1 cellular context compared by ENCODE assay signal in the genomic region with DNA sequence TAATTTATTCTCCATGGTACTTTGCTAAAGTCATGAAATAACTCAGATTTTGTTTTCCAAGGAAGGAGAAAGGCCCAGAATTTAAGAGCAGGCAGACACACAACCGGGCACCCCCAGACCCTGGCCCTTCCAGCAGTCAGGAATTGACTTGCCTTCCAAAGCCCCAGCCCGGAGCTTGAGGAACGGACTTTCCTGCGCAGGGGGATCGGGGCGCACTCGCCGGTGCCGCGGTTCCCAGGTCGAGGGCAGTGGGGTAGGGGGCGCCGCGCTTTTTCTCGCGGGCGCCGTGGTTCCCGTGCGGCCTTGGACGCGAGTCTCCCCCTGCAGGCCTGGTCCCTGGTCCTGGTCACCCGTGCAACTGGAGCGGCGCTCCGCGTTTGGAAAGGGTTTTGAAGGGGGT.
TF ChIP-seq lines count a peak whose summit lies in the region.

No MANE protein-coding gene starts in this region.

TF ChIP-seq in K562, 482 proteins besides CTCF, POLR2A, EP300 and RAD21 (continued from another document):
- TF ChIP-seq, protein P1, sequence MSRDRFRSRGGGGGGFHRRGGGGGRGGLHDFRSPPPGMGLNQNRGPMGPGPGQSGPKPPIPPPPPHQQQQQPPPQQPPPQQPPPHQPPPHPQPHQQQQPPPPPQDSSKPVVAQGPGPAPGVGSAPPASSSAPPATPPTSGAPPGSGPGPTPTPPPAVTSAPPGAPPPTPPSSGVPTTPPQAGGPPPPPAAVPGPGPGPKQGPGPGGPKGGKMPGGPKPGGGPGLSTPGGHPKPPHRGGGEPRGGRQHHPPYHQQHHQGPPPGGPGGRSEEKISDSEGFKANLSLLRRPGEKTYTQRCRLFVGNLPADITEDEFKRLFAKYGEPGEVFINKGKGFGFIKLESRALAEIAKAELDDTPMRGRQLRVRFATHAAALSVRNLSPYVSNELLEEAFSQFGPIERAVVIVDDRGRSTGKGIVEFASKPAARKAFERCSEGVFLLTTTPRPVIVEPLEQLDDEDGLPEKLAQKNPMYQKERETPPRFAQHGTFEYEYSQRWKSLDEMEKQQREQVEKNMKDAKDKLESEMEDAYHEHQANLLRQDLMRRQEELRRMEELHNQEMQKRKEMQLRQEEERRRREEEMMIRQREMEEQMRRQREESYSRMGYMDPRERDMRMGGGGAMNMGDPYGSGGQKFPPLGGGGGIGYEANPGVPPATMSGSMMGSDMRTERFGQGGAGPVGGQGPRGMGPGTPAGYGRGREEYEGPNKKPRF (IDR thresholded peaks at IDR 0.05; ENCODE audit: low read depth, low read length): no peak
- TF ChIP-seq MAZ (CRISPR knock-in tag; conservative IDR thresholded peaks at IDR 0.05 in 1 of 2, IDR thresholded peaks at IDR 0.05 in 1 of 2): peak; percentile 18 to 38; a peak in 1 of 4 replicates
- TF ChIP-seq PML (IDR thresholded peaks at IDR 0.05; ENCODE audit: low read length): peak; percentile 26; the same call in 1 of the 2 replicates
- peak; percentile 43 for TF ChIP-seq HMGN3 (IDR thresholded peaks at IDR 0.05; ENCODE audit: borderline replicate concordance, extremely low read depth, insufficient read length, low read depth, low read length)
- TF ChIP-seq UBTF (IDR thresholded peaks at IDR 0.05; ENCODE audit: borderline replicate concordance in 1 of 2, low read depth in 2 of 2, low read length in 2 of 2): peak in 1 of 2 experiments; percentile 73; a peak in 1 of 4 replicates
- no peak for TF ChIP-seq CEBPZ (IDR thresholded peaks at IDR 0.05; ENCODE audit: borderline replicate concordance, low read depth, low read length)
- TF ChIP-seq, protein P2, sequence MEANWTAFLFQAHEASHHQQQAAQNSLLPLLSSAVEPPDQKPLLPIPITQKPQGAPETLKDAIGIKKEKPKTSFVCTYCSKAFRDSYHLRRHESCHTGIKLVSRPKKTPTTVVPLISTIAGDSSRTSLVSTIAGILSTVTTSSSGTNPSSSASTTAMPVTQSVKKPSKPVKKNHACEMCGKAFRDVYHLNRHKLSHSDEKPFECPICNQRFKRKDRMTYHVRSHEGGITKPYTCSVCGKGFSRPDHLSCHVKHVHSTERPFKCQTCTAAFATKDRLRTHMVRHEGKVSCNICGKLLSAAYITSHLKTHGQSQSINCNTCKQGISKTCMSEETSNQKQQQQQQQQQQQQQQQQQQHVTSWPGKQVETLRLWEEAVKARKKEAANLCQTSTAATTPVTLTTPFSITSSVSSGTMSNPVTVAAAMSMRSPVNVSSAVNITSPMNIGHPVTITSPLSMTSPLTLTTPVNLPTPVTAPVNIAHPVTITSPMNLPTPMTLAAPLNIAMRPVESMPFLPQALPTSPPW (CRISPR knock-in tag; IDR thresholded peaks at IDR 0.05): peak; percentile 32; the same call in 1 of the 2 replicates
- TF ChIP-seq FOXA3 (CRISPR knock-in tag; conservative IDR thresholded peaks at IDR 0.05 in 1 of 2, IDR thresholded peaks at IDR 0.05 in 1 of 2): no peak
- peak; percentile 48 for TF ChIP-seq EP400 (IDR thresholded peaks at IDR 0.05)
- peak in 1 of 3 experiments; percentile 45 for TF ChIP-seq YY1 (IDR thresholded peaks at IDR 0.05; ENCODE audit: borderline replicate concordance in 1 of 3, control insufficient read depth in 1 of 3, extremely low read depth in 1 of 3, insufficient read depth in 3 of 3, insufficient read length in 1 of 3, insufficient replicate concordance in 2 of 3, low read depth in 1 of 3, low read length in 2 of 3)
- peak; percentile 84 for TF ChIP-seq RBM25 (IDR thresholded peaks at IDR 0.05; ENCODE audit: low read depth, low read length, severe bottlenecking)
- TF ChIP-seq CTCFL (IDR thresholded peaks at IDR 0.05; ENCODE audit: borderline replicate concordance, insufficient read depth, low read depth, low read length, poor library complexity, severe bottlenecking): peak; percentile 94
- TF ChIP-seq HIVEP1 (CRISPR knock-in tag; IDR thresholded peaks at IDR 0.05): no peak
- peak; percentile 34 for TF ChIP-seq MYC (IDR thresholded peaks at IDR 0.05; ENCODE audit: low read depth, low read length)
- no peak for TF ChIP-seq MYC (CRISPR knock-in tag; IDR thresholded peaks at IDR 0.05; ENCODE audit: borderline replicate concordance, low read depth)
- TF ChIP-seq, protein P3, sequence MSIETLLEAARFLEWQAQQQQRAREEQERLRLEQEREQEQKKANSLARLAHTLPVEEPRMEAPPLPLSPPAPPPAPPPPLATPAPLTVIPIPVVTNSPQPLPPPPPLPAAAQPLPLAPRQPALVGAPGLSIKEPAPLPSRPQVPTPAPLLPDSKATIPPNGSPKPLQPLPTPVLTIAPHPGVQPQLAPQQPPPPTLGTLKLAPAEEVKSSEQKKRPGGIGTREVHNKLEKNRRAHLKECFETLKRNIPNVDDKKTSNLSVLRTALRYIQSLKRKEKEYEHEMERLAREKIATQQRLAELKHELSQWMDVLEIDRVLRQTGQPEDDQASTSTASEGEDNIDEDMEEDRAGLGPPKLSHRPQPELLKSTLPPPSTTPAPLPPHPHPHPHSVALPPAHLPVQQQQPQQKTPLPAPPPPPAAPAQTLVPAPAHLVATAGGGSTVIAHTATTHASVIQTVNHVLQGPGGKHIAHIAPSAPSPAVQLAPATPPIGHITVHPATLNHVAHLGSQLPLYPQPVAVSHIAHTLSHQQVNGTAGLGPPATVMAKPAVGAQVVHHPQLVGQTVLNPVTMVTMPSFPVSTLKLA (conservative IDR thresholded peaks at IDR 0.05): peak in 1 of 2 experiments; percentile 27; a peak in 1 of 4 replicates
- peak; percentile 77 to 82 for TF ChIP-seq NRF1 (conservative IDR thresholded peaks at IDR 0.05 in 1 of 2, IDR thresholded peaks at IDR 0.05 in 1 of 2)
